11 cellular contexts compared by ENCODE assay signal in the genomic region with DNA sequence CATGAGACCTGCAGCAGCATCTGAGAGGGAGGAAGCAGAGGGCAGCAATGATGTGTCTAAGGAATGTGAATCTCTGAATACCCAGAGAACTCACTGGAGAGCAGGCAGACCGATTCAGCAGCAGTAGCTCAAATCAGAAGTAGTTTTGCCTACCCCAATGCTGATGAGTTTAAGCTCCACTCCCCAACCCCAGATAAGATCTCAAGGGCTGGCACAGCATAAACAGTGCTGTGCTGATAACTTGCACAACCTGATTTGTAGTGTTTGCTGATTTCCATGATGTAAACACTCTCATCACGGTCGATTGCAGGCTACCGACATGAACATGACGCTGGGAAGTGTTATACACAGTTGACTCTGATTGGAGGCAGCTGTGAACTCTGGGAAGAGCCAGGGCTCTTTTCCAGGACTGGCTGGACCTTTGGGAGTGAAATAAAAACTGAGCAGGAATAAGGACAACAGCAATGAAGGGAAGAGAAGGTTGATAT. TPM values are rescaled to one million over a fixed set of nuclear protein-coding genes. Genes with fewer than 3 reads are reported as not detected.
DNase-seq lines count a peak whose midpoint lies in the region; ATAC-seq and TF ChIP-seq lines count a peak whose summit lies in the region.
"Had no signal": no experiment of that assay in that cellular context is flagged by ENCODE, and none has a peak within 500 bp of the region (broad histone marks: within the 10 kb centered on the region; RNA-seq: fewer than 3 reads in every experiment).

No MANE protein-coding gene starts in this region.

- DNase-seq in DMS53 (lab: John Stamatoyannopoulos, UW) (peak; percentile 91), NCI-H510A treated with DMSO at 0.1 percent for 48 hours (lab: John Stamatoyannopoulos, UW) (peak; percentile 97), fibroblast of the aortic adventitia (ENCODE audit: low read depth) (peak; percentile 47), psoas muscle (no peak), NCI-H1436 (lab: John Stamatoyannopoulos, UW) (no peak)
- no peak for DNase-seq in activated naive CD4-positive, alpha-beta T cell treated with anti-CD3 and anti-CD28 coated beads, Interleukin-2, amount 50 U/mL, for 16 hours
- DNase-seq in activated CD4-positive, alpha-beta T cell treated with anti-CD3 and anti-CD28 coated beads, Interleukin-2, amount 50 U/mL, for 1 hour: no peak
- no peak for DNase-seq in stimulated activated CD4-positive, alpha-beta T cell treated with anti-CD3 and anti-CD28 coated beads, Interleukin-4, amount 100 ng/mL, for 24 hours
- DNase-seq: activated CD4-positive, alpha-beta T cell treated with anti-CD3 and anti-CD28 coated beads for 1 hour; cerebellar nuclear complex had no signal

- no peaks in the 10 kb centered on the region for H3K4me1 ChIP-seq in psoas muscle

- no peaks in the 10 kb centered on the region for H3K27me3 ChIP-seq in psoas muscle (ENCODE audit: insufficient read depth in 3 of 3, low read length in 2 of 3)

- no peaks in the 10 kb centered on the region for H3K9me3 ChIP-seq in psoas muscle

- no peaks in the 10 kb centered on the region for H3K36me3 ChIP-seq in psoas muscle (ENCODE audit: insufficient read depth in 1 of 2, low read depth in 1 of 2)

- no peak overlapping the region for H3K4me3 ChIP-seq in fibroblast of the aortic adventitia (ENCODE audit: low read depth, low read length)
- H3K4me3 ChIP-seq in psoas muscle: peak overlapping the region; percentile 25

- TF ChIP-seq CTCF in fibroblast of the aortic adventitia (IDR thresholded peaks at IDR 0.05; ENCODE audit: insufficient read depth, low read length) (no peak), psoas muscle (IDR thresholded peaks at IDR 0.05) (no peak)

- no peak overlapping the region for H3K27ac ChIP-seq in psoas muscle

- ATAC-seq in psoas muscle: peak in 2 of 4 donors; percentile 33 to 38

- intact Hi-C loops in psoas muscle (cut with DNase I): no loop called here

- 6 to 11% (median 8%) methylated on average over 5 of the region's 5 CpGs for WGBS in psoas muscle, 3 donors

RNA-seq across cellular contexts. Expression of a gene that starts 11.2 kb away (rescaled TPM):
- total RNA-seq in fibroblast of the aortic adventitia (ENCODE audit: low replicate concordance) (not detected in 2 replicates), psoas muscle (10 to 100 TPM in 2 of 4 donors, 1 to 10 TPM in 2; 1.7 to 55.2 (median 17.5) TPM)
- polyA plus RNA-seq in psoas muscle: 10 to 100 TPM in 2 of 3 donors, under 1 TPM in 1; 0.10 to 14.4 (median 14.1) TPM
- polyA plus RNA-seq: neural cell had no signal

RNA-seq across cellular contexts. Expression of a gene that starts 31.3 kb away (rescaled TPM):
- not detected in 2 replicates for total RNA-seq in fibroblast of the aortic adventitia (ENCODE audit: low replicate concordance)
- total RNA-seq in psoas muscle: not detected
- polyA plus RNA-seq in psoas muscle: under 1 TPM in 1 of 3 donors, not detected in 2; 0.10 TPM
- polyA plus RNA-seq: neural cell had no signal

Comparison
In these comparisons a context has a peak if more than half of its experiments do, and no peak if none do; other contexts are left out.
1. DNase-seq: peak in DMS53 (single experiment), NCI-H510A treated with DMSO at 0.1 percent for 48 hours (single experiment) and fibroblast of the aortic adventitia (single experiment); none in psoas muscle (0 of 2), NCI-H1436 (single experiment), activated naive CD4-positive, alpha-beta T cell treated with anti-CD3 and anti-CD28 coated beads, Interleukin-2, amount 50 U/mL, for 16 hours (single experiment), activated CD4-positive, alpha-beta T cell treated with anti-CD3 and anti-CD28 coated beads, Interleukin-2, amount 50 U/mL, for 1 hour (single experiment) and stimulated activated CD4-positive, alpha-beta T cell treated with anti-CD3 and anti-CD28 coated beads, Interleukin-4, amount 100 ng/mL, for 24 hours (single experiment).